ENCODE assay signal across 8 cellular contexts in genomic region chr1:201828820-201829774, GRCh38. TPM values are rescaled to one million over a fixed set of nuclear protein-coding genes. Genes with fewer than 3 reads are reported as not detected.
DNase-seq lines count a peak whose midpoint lies in the region; ATAC-seq and TF ChIP-seq lines count a peak whose summit lies in the region.

Gene IPO9 (plus strand): TSS chr1:201829157. CDS start chr1:201829210, 53 bp downstream.

- CTCF ChIA-PET in OCI-LY7 (lab: Charles Lee; ENCODE audit: unreplicated experiment) = interaction anchor here (0.6 kb wide), 2 partner anchors 14 to 87 kb away, joined by 3 read pairs; no protein-coding TSS in a partner anchor

- peaks cover 28% of the 10 kb centered on the region for H4K20me1 ChIP-seq in OCI-LY7 (ENCODE audit: insufficient read depth, low read length)

- H3K27ac ChIP-seq in OCI-LY7 (ENCODE audit: low read depth, low read length, poor library complexity, severe bottlenecking) = peak within 1 kb of the TSS; percentile 77

- H3K9me3 ChIP-seq in OCI-LY7 (ENCODE audit: low read length) = no peaks in the 10 kb centered on the region

- peak within 1 kb of the TSS; percentile 91 for H3K4me2 ChIP-seq in OCI-LY7 (ENCODE audit: low read length)

- H3K4me1 ChIP-seq in OCI-LY7 (ENCODE audit: insufficient read depth, low read length, poor library complexity, severe bottlenecking) = peaks cover 30% of the 10 kb centered on the region

- peaks cover 50% of the 10 kb centered on the region for H3K79me2 ChIP-seq in OCI-LY7 (ENCODE audit: insufficient read depth, low read depth, low read length)

- peak within 1 kb of the TSS; percentile 88 for H3K4me3 ChIP-seq in OCI-LY7 (ENCODE audit: low read depth, low read length, poor library complexity, severe bottlenecking)

- ATAC-seq in GM21515 (IDR thresholded peaks at IDR 0.05; ENCODE audit: unreplicated experiment) = peak; percentile 86

- POLR2A ChIA-PET in OCI-LY7 (lab: Charles Lee) = interaction anchor here (0.6 to 1.5 kb wide), 16 partner anchors 8 to 1205 kb away, joined by 3 to 11 read pairs (median 4); no protein-coding TSS in a partner anchor

- DNase-seq in DMS 273 treated with DMSO at 0.1 percent for 48 hours (lab: John Stamatoyannopoulos, UW) = peak; percentile 72
- peak; percentile 84 for DNase-seq in HuH-7.5 (ENCODE audit: low spot score)
- DNase-seq in OCI-LY7 (ENCODE audit: low spot score) = peak; percentile 94
- peak; percentile 93 for DNase-seq in activated T-cell treated with anti-CD3 and anti-CD28 coated beads for 1 hour (ENCODE audit: low read depth)
- peak; percentile 94 for DNase-seq in epidermal melanocyte (ENCODE audit: insufficient read length, low spot score)
- DNase-seq in middle frontal gyrus (ENCODE audit: extremely low spot score, low spot score) = peak; percentile 82
- DNase-seq in stimulated activated CD8-positive, alpha-beta memory T cell treated with anti-CD3 and anti-CD28 coated beads, Interleukin-2, amount 100 ng/mL, for 1 hour (ENCODE audit: low read depth in 2 of 2) = peak; percentile 87 to 88

- TSS peak; percentile 85 for BruUV-seq in OCI-LY7 (replicated peaks; lab: Mats Ljungman, UMichigan)

- peak; percentile 93 for TF ChIP-seq CTCF in OCI-LY7 (conservative IDR thresholded peaks at IDR 0.05; ENCODE audit: low read length)

- H2AFZ ChIP-seq in OCI-LY7 (ENCODE audit: low read length) = peak within 1 kb of the TSS; percentile 75

- H3K36me3 ChIP-seq in OCI-LY7 (ENCODE audit: insufficient read depth, low read length) = peaks cover 30% of the 10 kb centered on the region

- H3K9me2 ChIP-seq in OCI-LY7 (ENCODE audit: insufficient read depth, low read length) = no peaks in the 10 kb centered on the region

- intact Hi-C loops in OCI-LY7 (cut with micrococcal nuclease; ENCODE audit: unreplicated experiment) = loop anchor here (5.0 kb wide), 1 partner anchor 143 kb away; no protein-coding TSS in a partner anchor

RNA-seq across cellular contexts. Expression of gene IPO9, which starts in this region (rescaled TPM):
- 47.2 and 53.3 TPM in 2 replicates for total RNA-seq in OCI-LY7 (2014; rRNA removed; shearing (Covaris generic))
- total RNA-seq in OCI-LY7 (2022) = 67.9 and 72.5 TPM in 2 replicates

Comparison
In these comparisons a context has a peak if more than half of its experiments do, and no peak if none do; other contexts are left out.
1. Peak in every context shown above with its lines: DNase-seq, ATAC-seq, H3K4me3 ChIP-seq and H3K27ac ChIP-seq.